Comparison of ENCODE assay signal across 18 cellular contexts in the genomic region with DNA sequence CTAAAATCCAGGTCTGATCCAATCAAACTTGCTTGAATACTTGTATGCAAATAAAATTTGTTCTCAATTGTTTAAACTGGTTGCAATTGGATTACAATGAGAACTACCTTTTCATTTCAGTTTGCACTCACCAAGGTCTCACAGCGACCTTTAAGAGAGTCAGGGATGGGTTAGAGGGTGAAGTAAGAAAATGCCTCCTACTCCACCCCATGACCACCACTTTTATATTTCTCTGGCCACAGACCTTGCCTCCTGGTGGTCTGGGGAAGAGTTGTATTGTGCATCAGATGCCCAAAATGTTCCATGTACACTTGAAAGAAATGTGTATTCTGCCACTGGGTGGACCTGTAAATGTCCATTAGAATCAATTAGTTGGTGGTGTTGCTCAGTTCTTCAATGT. TPM values are rescaled to one million over a fixed set of nuclear protein-coding genes. Genes with fewer than 3 reads are reported as not detected.
DNase-seq lines count a peak whose midpoint lies in the region; ATAC-seq and TF ChIP-seq lines count a peak whose summit lies in the region.
"Had no signal": no experiment of that assay in that cellular context is flagged by ENCODE, and none has a peak within 500 bp of the region (broad histone marks: within the 10 kb centered on the region; RNA-seq: fewer than 3 reads in every experiment).

No MANE protein-coding gene starts in this region.

- H3K9me3 ChIP-seq in mammary epithelial cell (replicated peaks; ENCODE audit: insufficient read depth, low read length) = peaks cover 2% of the 10 kb centered on the region

- no peak for ATAC-seq in GM21528 (IDR thresholded peaks at IDR 0.05; ENCODE audit: low FRiP score, unreplicated experiment)
- ATAC-seq: GM12878 had no signal

- DNase-seq in mammary epithelial cell (no peak), MCF 10A (ENCODE audit: unreplicated experiment) (no peak), SK-MEL-5 (ENCODE audit: low read depth, low spot score) (peak; percentile 10), epithelial cell of prostate (ENCODE audit: low read depth, low spot score) (no peak), ureter (ENCODE audit: low spot score) (peak; percentile 13), NCI-H510A treated with DMSO at 0.1 percent for 48 hours (lab: John Stamatoyannopoulos, UW) (no peak)
- no peak for DNase-seq in activated CD8-positive, alpha-beta memory T cell treated with anti-CD3 and anti-CD28 coated beads for 24 hours
- DNase-seq: 8988T; ACHN; Calu3; CD4-positive, CD25-positive, alpha-beta regulatory T cell; DMS 273 treated with DMSO at 0.1 percent for 48 hours; DMS79; GM23248; IMR-90 had no signal

- CTCF ChIA-PET in mammary epithelial cell (lab: Charles Lee; ENCODE audit: low non-redundant PET) (no interaction called here), MCF 10A (lab: Yijun Ruan, JAX) (interaction anchor here (0.8 kb wide), 1 partner anchor 343 kb away, joined by 3 read pairs; no protein-coding TSS in a partner anchor)

- POLR2A ChIA-PET in MCF 10A (lab: Yijun Ruan, JAX) = interaction anchor here (1.0 kb wide), 1 partner anchor 18 kb away, joined by 4 read pairs; no protein-coding TSS in a partner anchor

- H3K27ac Mint-ChIP-seq in MCF 10A (ENCODE audit: low read depth, unreplicated experiment) = no peak overlapping the region
- H3K27ac Mint-ChIP-seq: CD4-positive, CD25-positive, alpha-beta regulatory T cell had no signal

- no peaks in the 10 kb centered on the region for H3K27me3 ChIP-seq in mammary epithelial cell (ENCODE audit: insufficient read depth, low read length)
- H3K27me3 ChIP-seq: BLaER1 treated with 17β-estradiol and CSF1 and Interleukin-3, amounts not matched to agents 10 nM and 100 nM had no signal

- no peak overlapping the region for H3K4me2 ChIP-seq in mammary epithelial cell (ENCODE audit: insufficient read depth, low read depth, low read length)
- H3K4me2 ChIP-seq: BLaER1 treated with 17β-estradiol and CSF1 and Interleukin-3, amounts not matched to agents 10 nM and 100 nM had no signal

- no peak for TF ChIP-seq CTCF in mammary epithelial cell (conservative IDR thresholded peaks at IDR 0.05 in 1 of 2, IDR thresholded peaks at IDR 0.05 in 1 of 2; ENCODE audit: extremely low read depth in 1 of 2, insufficient read depth in 1 of 2, low read depth in 1 of 2, low read length in 2 of 2)
- TF ChIP-seq CTCF in MCF 10A (IDR thresholded peaks at IDR 0.05; ENCODE audit: unreplicated experiment) = no peak

- intact Hi-C loops in mammary epithelial cell (cut with micrococcal nuclease) = no loop called here
- intact Hi-C loops in MCF 10A (cut with micrococcal nuclease) = no loop called here

- WGBS in mammary epithelial cell (ENCODE audit: low coverage, missing lambda C conversion rate) = 100% methylated on average over 1 of the region's 1 CpG

- no TSS peak for BruUV-seq in mammary epithelial cell (replicated peaks; lab: Mats Ljungman, UMichigan)
- BruUV-seq in MCF 10A (replicated peaks; lab: Mats Ljungman, UMichigan) = no TSS peak

- peak overlapping the region; percentile 21 for H2AFZ ChIP-seq in mammary epithelial cell (ENCODE audit: low read depth, low read length)
- H2AFZ ChIP-seq: GM23248 had no signal

- H3K27ac ChIP-seq in mammary epithelial cell (ENCODE audit: insufficient read depth, low read depth, low read length) = no peak overlapping the region
- H3K27ac ChIP-seq in epithelial cell of prostate = peak overlapping the region; percentile 93
- H3K27ac ChIP-seq: BLaER1 treated with 17β-estradiol and CSF1 and Interleukin-3, amounts not matched to agents 10 nM and 100 nM; GM23248 had no signal

- H3K36me3 ChIP-seq in mammary epithelial cell (ENCODE audit: insufficient read depth, low read length) = no peaks in the 10 kb centered on the region
- H3K36me3 ChIP-seq: BLaER1 treated with 17β-estradiol and CSF1 and Interleukin-3, amounts not matched to agents 10 nM and 100 nM had no signal

- peaks cover 10% of the 10 kb centered on the region for H3K4me1 Mint-ChIP-seq in MCF 10A (ENCODE audit: insufficient read depth, unreplicated experiment)
- H3K4me1 Mint-ChIP-seq: CD4-positive, CD25-positive, alpha-beta regulatory T cell had no signal

- no peak overlapping the region for H3K4me3 ChIP-seq in mammary epithelial cell (replicated peaks in 1 of 3; ENCODE audit: insufficient read depth in 1 of 3, low read depth in 2 of 3, low read length in 3 of 3)
- H3K4me3 ChIP-seq: BLaER1 treated with 17β-estradiol and CSF1 and Interleukin-3, amounts not matched to agents 10 nM and 100 nM; GM12878; GM23248 had no signal

- in situ Hi-C loops in mammary epithelial cell (cut with MboI; ENCODE audit: low sequenced_read_pairs in 2 of 2) = loop anchor here in 1 of 2 donors (10.0 kb wide), 1 partner anchor 84 kb away; no protein-coding TSS in a partner anchor
- in situ Hi-C loops in SK-MEL-5 (cut with HindIII; ENCODE audit: low pct_unique_long_range_greater_than_20kb, low sequenced_read_pairs) = no loop called here

- no peaks in the 10 kb centered on the region for H4K20me1 ChIP-seq in mammary epithelial cell (ENCODE audit: insufficient read depth, low read length)
- H4K20me1 ChIP-seq: BLaER1 treated with 17β-estradiol and CSF1 and Interleukin-3, amounts not matched to agents 10 nM and 100 nM had no signal

- H3K36me3 Mint-ChIP-seq in MCF 10A (ENCODE audit: insufficient read depth, unreplicated experiment) = no peaks in the 10 kb centered on the region
- H3K36me3 Mint-ChIP-seq: CD4-positive, CD25-positive, alpha-beta regulatory T cell had no signal

- peaks cover 30% of the 10 kb centered on the region for H3K4me1 ChIP-seq in mammary epithelial cell (ENCODE audit: insufficient read depth, low read length)
- H3K4me1 ChIP-seq: BLaER1 treated with 17β-estradiol and CSF1 and Interleukin-3, amounts not matched to agents 10 nM and 100 nM had no signal

- H3K27me3 Mint-ChIP-seq in MCF 10A (ENCODE audit: insufficient read depth, unreplicated experiment) = no peaks in the 10 kb centered on the region
- H3K27me3 Mint-ChIP-seq: CD4-positive, CD25-positive, alpha-beta regulatory T cell had no signal

- no peak overlapping the region for H3K4me3 Mint-ChIP-seq in MCF 10A (ENCODE audit: unreplicated experiment)
- H3K4me3 Mint-ChIP-seq: CD4-positive, CD25-positive, alpha-beta regulatory T cell had no signal

- H3K9ac ChIP-seq in mammary epithelial cell (ENCODE audit: insufficient read depth, low read length) = no peak overlapping the region
- H3K9ac ChIP-seq: BLaER1 treated with 17β-estradiol and CSF1 and Interleukin-3, amounts not matched to agents 10 nM and 100 nM; GM23248 had no signal

- dilution Hi-C loops in mammary epithelial cell (cut with HindIII; ENCODE audit: low sequenced_read_pairs) = no loop called here

- H3K79me2 ChIP-seq in mammary epithelial cell (ENCODE audit: insufficient read depth, low read length) = no peaks in the 10 kb centered on the region

- no peaks in the 10 kb centered on the region for H3K9me3 Mint-ChIP-seq in MCF 10A (ENCODE audit: unreplicated experiment)

RNA-seq across cellular contexts. Expression of a gene that starts 16.4 kb away (rescaled TPM):
- total RNA-seq in mammary epithelial cell (100 to 1,000 TPM in 1 of 2 donors, 10 to 100 TPM in 1; 87.7 to 111 TPM), MCF 10A (2022) (36.3 and 38.2 TPM in 2 replicates), ureter (57.9 TPM)
- 33.7 TPM for polyA plus RNA-seq in mammary epithelial cell
- polyA minus RNA-seq in mammary epithelial cell = 53.9 TPM
- total RNA-seq in SK-MEL-5 (2014; rRNA removed; shearing (Covaris generic)) = 0.13 and 0.50 TPM in 2 replicates
- 0.20 and 3.8 TPM in 2 replicates for polyA plus RNA-seq in SK-MEL-5 (2015; cell fraction: cytosol; rRNA removed)
- 0.11 TPM in 1 of 2 replicates, not detected in the other for polyA plus RNA-seq in SK-MEL-5 (2015; cell fraction: nucleus; rRNA removed)
- total RNA-seq: CD4-positive, CD25-positive, alpha-beta regulatory T cell had no signal
- polyA plus RNA-seq: CD4-positive, CD25-positive, alpha-beta regulatory T cell had no signal

Comparison
In these comparisons a context has a peak if more than half of its experiments do, and no peak if none do; other contexts are left out.
1. DNase-seq: peak in SK-MEL-5 (single experiment) and ureter (single experiment); none in mammary epithelial cell (single experiment), MCF 10A (single experiment), epithelial cell of prostate (single experiment), activated CD8-positive, alpha-beta memory T cell treated with anti-CD3 and anti-CD28 coated beads for 24 hours (single experiment) and NCI-H510A treated with DMSO at 0.1 percent for 48 hours (single experiment).
2. RNA of a gene that starts 16.4 kb away (total RNA-seq): 87.7 to 111 TPM in mammary epithelial cell, 57.9 TPM in ureter (single experiment) and 36.3 to 38.2 TPM in MCF 10A; 0.13 to 0.50 TPM in SK-MEL-5; every median in the first group is over 10 times any median in the second.